In genomic region chr11:68774188-68774585, GRCh38 we compare ENCODE assay signal across 26 cellular contexts.
"Had no signal": no experiment of that assay in that cellular context is flagged by ENCODE, and none has a peak within 500 bp of the region (broad histone marks: within the 10 kb centered on the region; RNA-seq: fewer than 3 reads in every experiment).

No MANE protein-coding gene starts in this region.

- ATAC-seq: heart left ventricle; left colon; naive thymus-derived CD8-positive, alpha-beta T cell; psoas muscle; stimulated activated naive B cell treated with anti-CD40 and anti-IgM and Interleukin-4, amounts not matched to agents 10 μg/mL and 1 μg/mL and 100 μg/mL, for 72 hours; stimulated activated naive CD8-positive, alpha-beta T cell treated with anti-CD3 and anti-CD28 coated beads, Interleukin-15, Interleukin-2, amounts not matched to agents 100 U/mL and 50 U/mL, for 24 hours had no signal

- FAIRE-seq: islet of Langerhans, kidney had no signal

- H3K4me1 ChIP-seq: left lung, lower lobe of right lung, psoas muscle, tibial artery, upper lobe of right lung, uterus had no signal

- DNase-seq: hypothalamus; immature natural killer cell; left colon; left lung; lower lobe of right lung; mammary epithelial cell; mesenchymal stem cell; naive thymus-derived CD8-positive, alpha-beta T cell; nucleus accumbens; ovary; psoas muscle; stimulated activated CD4-positive, alpha-beta T cell treated with anti-CD3 and anti-CD28 coated beads, Interleukin-12 subunit alpha, Interleukin-12 subunit beta, amount 100 ng/mL, for 4 hours; stimulated activated CD4-positive, alpha-beta T cell treated with anti-CD3 and anti-CD28 coated beads, Interleukin-15, amount 100 ng/mL, for 24 hours; stimulated activated CD4-positive, alpha-beta T cell treated with anti-CD3 and anti-CD28 coated beads, Interleukin-2, amount 100 ng/mL, for 24 hours; stimulated activated CD4-positive, alpha-beta T cell treated with anti-CD3 and anti-CD28 coated beads, Interleukin-4, amount 100 ng/mL, for 1 hour; stimulated activated naive B cell treated with anti-CD40 and anti-IgM and Interleukin-4, amounts not matched to agents 10 μg/mL and 1 μg/mL and 100 μg/mL, for 72 hours; stimulated activated naive CD8-positive, alpha-beta T cell treated with anti-CD3 and anti-CD28 coated beads, Interleukin-15, Interleukin-2, amounts not matched to agents 100 U/mL and 50 U/mL, for 24 hours; stomach; tibial artery; upper lobe of right lung; uterus had no signal

- H3K27ac ChIP-seq: heart left ventricle, left lung, lower lobe of right lung, ovary, psoas muscle, skin epidermis, stomach, thoracic aorta, tibial artery, upper lobe of right lung, uterus had no signal

- H3K9me3 ChIP-seq: heart left ventricle, left lung, lower lobe of right lung, ovary, psoas muscle, stomach, thoracic aorta, tibial artery, upper lobe of right lung, uterus had no signal

- H3K4me3 ChIP-seq: heart left ventricle, left lung, lower lobe of right lung, ovary, psoas muscle, skin epidermis, stomach, thoracic aorta, tibial artery, upper lobe of right lung, uterus had no signal

- H3K36me3 ChIP-seq: ovary, uterus had no signal

- H3K27me3 ChIP-seq: heart left ventricle, left lung, ovary, stomach, tibial artery, upper lobe of right lung, uterus had no signal
